1 cellular context compared by ENCODE assay signal in genomic region chr4:4791299-4791798, GRCh38.
TF ChIP-seq lines count a peak whose summit lies in the region.

No MANE protein-coding gene starts in this region.

TF ChIP-seq in GM23338, 12 proteins besides CTCF, POLR2A, EP300 and RAD21 (continued from another document):
- TF ChIP-seq ZNF462 (CRISPR knock-in tag; IDR thresholded peaks at IDR 0.05) (no peak), STAT1 (IDR thresholded peaks at IDR 0.05; ENCODE audit: unreplicated experiment) (no peak), NANOG (IDR thresholded peaks at IDR 0.05; ENCODE audit: borderline replicate concordance) (no peak), JUNB (IDR thresholded peaks at IDR 0.05; ENCODE audit: unreplicated experiment) (no peak), ZNF114 (CRISPR knock-in tag; IDR thresholded peaks at IDR 0.05) (no peak)
